In the genomic region with DNA sequence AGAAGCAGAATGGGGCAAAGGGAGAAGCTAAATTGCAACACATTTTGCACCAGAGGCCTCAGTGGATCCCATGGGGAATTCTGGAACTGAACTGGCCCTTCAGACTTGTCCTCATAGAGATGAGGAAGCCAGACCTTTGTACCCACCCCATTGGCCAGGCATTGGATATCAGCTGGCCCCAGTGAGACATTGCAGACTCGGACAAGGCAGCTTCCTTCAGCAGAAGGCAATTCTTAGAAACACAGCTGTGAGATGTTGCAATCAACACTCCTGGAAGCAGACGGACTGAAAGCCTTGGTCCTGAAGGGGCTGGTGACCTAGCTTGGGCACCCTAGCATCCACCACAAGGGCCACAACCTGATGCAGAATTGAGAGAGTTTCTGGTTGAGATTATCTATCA, we compare ENCODE assay signal across 1 cellular context.
A peak's percentile ranks its signal among the peaks of the same experiment; 100 is the strongest.
TF ChIP-seq lines count a peak whose summit lies in the region.

No MANE protein-coding gene starts in this region.

TF ChIP-seq in K562, 482 proteins besides CTCF, POLR2A, EP300 and RAD21:
- TF ChIP-seq, protein P1, sequence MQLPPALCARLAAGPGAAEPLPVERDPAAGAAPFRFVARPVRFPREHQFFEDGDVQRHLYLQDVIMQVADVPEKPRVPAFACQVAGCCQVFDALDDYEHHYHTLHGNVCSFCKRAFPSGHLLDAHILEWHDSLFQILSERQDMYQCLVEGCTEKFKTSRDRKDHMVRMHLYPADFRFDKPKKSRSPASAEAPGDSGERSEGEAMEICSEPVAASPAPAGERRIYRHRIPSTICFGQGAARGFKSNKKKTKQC (CRISPR knock-in tag; IDR thresholded peaks at IDR 0.05) = no peak
- TF ChIP-seq, protein P2, sequence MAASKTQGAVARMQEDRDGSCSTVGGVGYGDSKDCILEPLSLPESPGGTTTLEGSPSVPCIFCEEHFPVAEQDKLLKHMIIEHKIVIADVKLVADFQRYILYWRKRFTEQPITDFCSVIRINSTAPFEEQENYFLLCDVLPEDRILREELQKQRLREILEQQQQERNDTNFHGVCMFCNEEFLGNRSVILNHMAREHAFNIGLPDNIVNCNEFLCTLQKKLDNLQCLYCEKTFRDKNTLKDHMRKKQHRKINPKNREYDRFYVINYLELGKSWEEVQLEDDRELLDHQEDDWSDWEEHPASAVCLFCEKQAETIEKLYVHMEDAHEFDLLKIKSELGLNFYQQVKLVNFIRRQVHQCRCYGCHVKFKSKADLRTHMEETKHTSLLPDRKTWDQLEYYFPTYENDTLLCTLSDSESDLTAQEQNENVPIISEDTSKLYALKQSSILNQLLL (CRISPR knock-in tag; IDR thresholded peaks at IDR 0.05; ENCODE audit: borderline replicate concordance) = no peak
- TF ChIP-seq MYC (IDR thresholded peaks at IDR 0.05; ENCODE audit: low read depth, low read length) (no peak), MYC (CRISPR knock-in tag; IDR thresholded peaks at IDR 0.05; ENCODE audit: borderline replicate concordance, low read depth) (no peak), POLR3A (IDR thresholded peaks at IDR 0.05; ENCODE audit: borderline replicate concordance, extremely low read depth, insufficient read depth, insufficient read length) (no peak), ARHGAP35 (IDR thresholded peaks at IDR 0.05; ENCODE audit: partially characterized antibody) (no peak), CEBPB (tag; IDR thresholded peaks at IDR 0.05) (peak; percentile 21; the same call in 1 of the 2 replicates), ARID1B (IDR thresholded peaks at IDR 0.05) (no peak)
TF ChIP-seq in K562: peak in this region for 1.
